In genomic region chr19:3249408-3249807, GRCh38 we compare ENCODE assay signal across 1 cellular context.
TF ChIP-seq lines count a peak whose summit lies in the region.

No MANE protein-coding gene starts in this region.

TF ChIP-seq in HepG2, 621 proteins besides CTCF, POLR2A, EP300 and RAD21 (continued from another document):
- no peak for TF ChIP-seq CEBPZ (IDR thresholded peaks at IDR 0.05; ENCODE audit: low read length)
- no peak for TF ChIP-seq ZNF724P (CRISPR knock-in tag; IDR thresholded peaks at IDR 0.05; ENCODE audit: borderline replicate concordance)
- no peak for TF ChIP-seq ZNF432 (CRISPR knock-in tag; IDR thresholded peaks at IDR 0.05; ENCODE audit: borderline replicate concordance)
- no peak for TF ChIP-seq SAP130 (CRISPR knock-in tag; IDR thresholded peaks at IDR 0.05; ENCODE audit: low read depth)
- no peak for TF ChIP-seq FOXM1 (CRISPR knock-in tag; IDR thresholded peaks at IDR 0.05)
- TF ChIP-seq YY1 (IDR thresholded peaks at IDR 0.05; ENCODE audit: insufficient read depth, insufficient replicate concordance, low read depth, low read length) = no peak
- TF ChIP-seq FOSL1 (CRISPR knock-in tag; IDR thresholded peaks at IDR 0.05; ENCODE audit: borderline replicate concordance) = no peak
- no peak for TF ChIP-seq FOXP4 (CRISPR knock-in tag; IDR thresholded peaks at IDR 0.05)
- TF ChIP-seq ZNF12 (CRISPR knock-in tag; IDR thresholded peaks at IDR 0.05) = no peak
- TF ChIP-seq KIAA2018 (CRISPR knock-in tag; IDR thresholded peaks at IDR 0.05; ENCODE audit: borderline replicate concordance) = no peak
- TF ChIP-seq NFYC (CRISPR knock-in tag; IDR thresholded peaks at IDR 0.05) = peak; percentile 48; the same call in 1 of the 2 replicates
- no peak for TF ChIP-seq KDM2A (CRISPR knock-in tag; IDR thresholded peaks at IDR 0.05; ENCODE audit: borderline replicate concordance, low read depth)
- TF ChIP-seq CEBPB (IDR thresholded peaks at IDR 0.05; ENCODE audit: borderline replicate concordance, low read depth, low read length) = peak; percentile 51; the same call in 1 of the 2 replicates
TF ChIP-seq in HepG2: peak in this region for 3.
